Comparison of ENCODE assay signal across 1 cellular context in genomic region chr5:120152472-120152871, GRCh38.
TF ChIP-seq lines count a peak whose summit lies in the region.

No MANE protein-coding gene starts in this region.

TF ChIP-seq in IMR-90, 13 proteins besides CTCF, POLR2A, EP300 and RAD21 (continued from another document):
- 0 out of 2 replicates have a peak, but pooled peaks have one; percentile 33 for TF ChIP-seq BHLHE40 (IDR thresholded peaks at IDR 0.05; ENCODE audit: low read depth, low read length)
- no peak for TF ChIP-seq MAZ (IDR thresholded peaks at IDR 0.05; ENCODE audit: borderline replicate concordance, low read depth, low read length)
- TF ChIP-seq MAFK (IDR thresholded peaks at IDR 0.05; ENCODE audit: low read depth, low read length): no peak
- TF ChIP-seq, protein P1, sequence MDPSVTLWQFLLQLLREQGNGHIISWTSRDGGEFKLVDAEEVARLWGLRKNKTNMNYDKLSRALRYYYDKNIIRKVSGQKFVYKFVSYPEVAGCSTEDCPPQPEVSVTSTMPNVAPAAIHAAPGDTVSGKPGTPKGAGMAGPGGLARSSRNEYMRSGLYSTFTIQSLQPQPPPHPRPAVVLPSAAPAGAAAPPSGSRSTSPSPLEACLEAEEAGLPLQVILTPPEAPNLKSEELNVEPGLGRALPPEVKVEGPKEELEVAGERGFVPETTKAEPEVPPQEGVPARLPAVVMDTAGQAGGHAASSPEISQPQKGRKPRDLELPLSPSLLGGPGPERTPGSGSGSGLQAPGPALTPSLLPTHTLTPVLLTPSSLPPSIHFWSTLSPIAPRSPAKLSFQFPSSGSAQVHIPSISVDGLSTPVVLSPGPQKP (IDR thresholded peaks at IDR 0.05; ENCODE audit: borderline replicate concordance, low read depth, low read length): no peak
- TF ChIP-seq FOS (IDR thresholded peaks at IDR 0.05; ENCODE audit: low read depth, low read length): peak; percentile 78
